ENCODE assay signal across 16 cellular contexts in genomic region chr11:73978576-73979086, GRCh38. TPM values are rescaled to one million over a fixed set of nuclear protein-coding genes. Genes with fewer than 3 reads are reported as not detected.
DNase-seq lines count a peak whose midpoint lies in the region; ATAC-seq and TF ChIP-seq lines count a peak whose summit lies in the region.
"Had no signal": no experiment of that assay in that cellular context is flagged by ENCODE, and none has a peak within 500 bp of the region (broad histone marks: within the 10 kb centered on the region; RNA-seq: fewer than 3 reads in every experiment).

No MANE protein-coding gene starts in this region.

- peaks cover 40% of the 10 kb centered on the region for H3K79me2 ChIP-seq in DND-41 (ENCODE audit: insufficient read depth, low read length)
- H3K79me2 ChIP-seq in OCI-LY1 (ENCODE audit: insufficient read depth, low read length): peaks cover 13% of the 10 kb centered on the region

- H3K4me3 Mint-ChIP-seq in chondrocyte (ENCODE audit: unreplicated experiment) (no peak overlapping the region), progenitor cell of endocrine pancreas (ENCODE audit: low read depth) (no peak overlapping the region)

- H3K36me3 Mint-ChIP-seq in chondrocyte (ENCODE audit: low read depth) (peaks cover 12% of the 10 kb centered on the region), progenitor cell of endocrine pancreas (ENCODE audit: insufficient read depth) (peaks cover 18% of the 10 kb centered on the region)

- H3K27ac ChIP-seq in DND-41 (ENCODE audit: low read length): no peak overlapping the region
- H3K27ac ChIP-seq in OCI-LY1 (ENCODE audit: low read depth, low read length, poor library complexity, severe bottlenecking): peak overlapping the region; percentile 98
- H3K27ac ChIP-seq: brain microvascular endothelial cell, epithelial cell of prostate, thoracic aorta had no signal

- H3K4me2 ChIP-seq in DND-41 (ENCODE audit: insufficient read depth, low read length) (peak overlapping the region; percentile 33; the same call in 1 of the 2 replicates), OCI-LY1 (ENCODE audit: low read length) (peak overlapping the region; percentile 99; the same call in 1 of the 2 replicates)

- H4K20me1 ChIP-seq in DND-41 (ENCODE audit: insufficient read depth, low read length) (peaks cover 46% of the 10 kb centered on the region), OCI-LY1 (ENCODE audit: insufficient read depth, low read length) (no peaks in the 10 kb centered on the region)

- H3K9me3 ChIP-seq in DND-41 (ENCODE audit: insufficient read depth, low read length, severe bottlenecking) (no peaks in the 10 kb centered on the region), OCI-LY1 (ENCODE audit: low read length) (no peaks in the 10 kb centered on the region)
- H3K9me3 ChIP-seq: thoracic aorta had no signal

- H3K9me2 ChIP-seq in OCI-LY1 (ENCODE audit: low read depth, low read length): no peaks in the 10 kb centered on the region

- no peaks in the 10 kb centered on the region for H3K9me3 Mint-ChIP-seq in chondrocyte (ENCODE audit: low read depth)
- H3K9me3 Mint-ChIP-seq in progenitor cell of endocrine pancreas (ENCODE audit: low read depth): no peaks in the 10 kb centered on the region

- no peak overlapping the region for H3K4me3 ChIP-seq in DND-41 (ENCODE audit: low read depth in 1 of 2, low read length in 2 of 2)
- H3K4me3 ChIP-seq in OCI-LY1 (ENCODE audit: low read depth, low read length, poor library complexity, severe bottlenecking): peak overlapping the region; percentile 3
- H3K4me3 ChIP-seq: thoracic aorta had no signal

- H3K27me3 Mint-ChIP-seq in chondrocyte (ENCODE audit: low read depth) (no peaks in the 10 kb centered on the region), progenitor cell of endocrine pancreas (no peaks in the 10 kb centered on the region)

- DNase-seq in DND-41: no peak
- peak; percentile 14 for DNase-seq in chondrocyte (ENCODE audit: low spot score)
- no peak for DNase-seq in progenitor cell of endocrine pancreas (ENCODE audit: low spot score, unreplicated experiment)
- no peak for DNase-seq in SKM-1 (lab: John Stamatoyannopoulos, UW; ENCODE audit: unreplicated experiment)
- no peak for DNase-seq in midbrain (lab: John Stamatoyannopoulos, UW)
- DNase-seq: activated CD4-positive, alpha-beta T cell treated with anti-CD3 and anti-CD28 coated beads, Interleukin-2, amount 50 U/mL, for 4 hours; brain microvascular endothelial cell; DMS53; KBM-7; NCI-H2029; SW 1271 had no signal

- no peak overlapping the region for H3K27ac Mint-ChIP-seq in chondrocyte (ENCODE audit: unreplicated experiment)
- H3K27ac Mint-ChIP-seq in progenitor cell of endocrine pancreas: peak overlapping the region; percentile 23

- no peaks in the 10 kb centered on the region for H3K27me3 ChIP-seq in DND-41 (ENCODE audit: insufficient read depth, low read length, poor library complexity)
- H3K27me3 ChIP-seq in OCI-LY1 (ENCODE audit: insufficient read depth, low read length): no peaks in the 10 kb centered on the region
- H3K27me3 ChIP-seq: brain microvascular endothelial cell had no signal

- H3K4me1 ChIP-seq in DND-41 (ENCODE audit: insufficient read depth, low read length): peaks cover 62% of the 10 kb centered on the region
- peaks cover 72% of the 10 kb centered on the region for H3K4me1 ChIP-seq in OCI-LY1 (ENCODE audit: insufficient read depth, low read length, severe bottlenecking)

- H3F3A ChIP-seq in OCI-LY1 (ENCODE audit: insufficient read depth, low read length): peaks cover 20% of the 10 kb centered on the region

- H3K4me1 Mint-ChIP-seq in chondrocyte (ENCODE audit: low read depth) (peaks cover 44% of the 10 kb centered on the region), progenitor cell of endocrine pancreas (ENCODE audit: low read depth) (peaks cover 26% of the 10 kb centered on the region)

- H3K9ac ChIP-seq in DND-41 (ENCODE audit: low read depth, low read length) (0 out of 2 replicates have a peak overlapping the region, but pooled peaks have one; percentile 7), OCI-LY1 (ENCODE audit: low read length) (no peak overlapping the region; the same call in 1 of the 2 replicates)

- H3K36me3 ChIP-seq in DND-41 (ENCODE audit: insufficient read depth, low read length): peaks cover 81% of the 10 kb centered on the region
- peaks cover 87% of the 10 kb centered on the region for H3K36me3 ChIP-seq in OCI-LY1 (ENCODE audit: insufficient read depth, low read length)
- H3K36me3 ChIP-seq: brain microvascular endothelial cell had no signal

- TF ChIP-seq CTCF in DND-41 (IDR thresholded peaks at IDR 0.05; ENCODE audit: borderline replicate concordance, extremely low read depth, low read length, poor library complexity, severe bottlenecking) (no peak), OCI-LY1 (IDR thresholded peaks at IDR 0.05; ENCODE audit: low read length) (no peak), chondrocyte (IDR thresholded peaks at IDR 0.05) (no peak), progenitor cell of endocrine pancreas (IDR thresholded peaks at IDR 0.05; ENCODE audit: unreplicated experiment) (no peak)

- ATAC-seq in DND-41 (ENCODE audit: insufficient read depth, low read depth) (no peak), GM18511 (IDR thresholded peaks at IDR 0.05; ENCODE audit: unreplicated experiment) (no peak), GM19351 (IDR thresholded peaks at IDR 0.05; ENCODE audit: unreplicated experiment) (no peak)

- no peak overlapping the region for H2AFZ ChIP-seq in DND-41 (ENCODE audit: low read depth, low read length)
- H2AFZ ChIP-seq in OCI-LY1 (ENCODE audit: low read length): no peak overlapping the region

RNA-seq across cellular contexts. Expression of gene UCP2, which starts 4.0 kb away (rescaled TPM):
- total RNA-seq in chondrocyte (10.4 to 47.2 TPM (median 41.0 TPM) in 3 replicates), progenitor cell of endocrine pancreas (89.9 and 103 TPM in 2 replicates)

RNA-seq across cellular contexts. Expression of gene DNAJB13, which starts 27.8 kb away (rescaled TPM):
- not detected in 3 replicates for total RNA-seq in chondrocyte
- 1.1 and 1.4 TPM in 2 replicates for total RNA-seq in progenitor cell of endocrine pancreas

RNA-seq across cellular contexts. Expression of gene UCP3, which starts 30.3 kb away (rescaled TPM):
- total RNA-seq in chondrocyte: 0.47 to 1.6 TPM (median 1.3 TPM) in 3 replicates
- 4.3 and 5.2 TPM in 2 replicates for total RNA-seq in progenitor cell of endocrine pancreas
